ENCODE assay signal across 13 cellular contexts in the genomic region with DNA sequence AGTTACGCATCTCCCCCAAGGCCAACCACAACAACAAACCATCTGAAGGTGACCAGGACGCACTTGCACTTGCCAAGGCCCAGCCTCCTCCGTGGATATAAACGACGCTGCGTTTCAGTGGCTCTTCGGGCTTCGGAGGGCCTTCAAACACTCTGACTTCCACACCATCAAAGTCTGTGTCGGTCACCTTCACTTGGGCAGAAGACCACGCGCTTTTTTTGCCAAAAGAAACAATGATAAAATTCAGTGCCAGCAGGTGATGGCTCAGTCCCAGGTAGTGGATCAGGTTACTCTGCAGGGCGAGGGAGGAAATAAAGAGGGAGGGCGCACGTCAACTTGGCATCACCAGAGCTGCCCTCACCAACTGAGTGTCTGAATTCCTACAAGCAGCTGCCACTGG.
A peak's percentile ranks its signal among the peaks of the same experiment; 100 is the strongest.
DNase-seq lines count a peak whose midpoint lies in the region; TF ChIP-seq lines count a peak whose summit lies in the region.
"Had no signal": no experiment of that assay in that cellular context is flagged by ENCODE, and none has a peak within 500 bp of the region (broad histone marks: within the 10 kb centered on the region; RNA-seq: fewer than 3 reads in every experiment).

No MANE protein-coding gene starts in this region.

- no CpG with 5 or more reads among the region's 14 CpGs for WGBS in trophoblast cell (ENCODE audit: extremely low coverage, insufficient coverage, insufficient read length)
- no CpG with 5 or more reads among the region's 14 CpGs for WGBS in H9 (ENCODE audit: extremely low coverage, insufficient read length, low lambda C conversion rate)

- no peak overlapping the region for H4K12ac ChIP-seq in trophoblast cell (ENCODE audit: low read depth, low read length)

- no peaks in the 10 kb centered on the region for H3K27me3 ChIP-seq in trophoblast cell (ENCODE audit: insufficient read depth, low read length)
- no peaks in the 10 kb centered on the region for H3K27me3 ChIP-seq in H9 (ENCODE audit: insufficient read depth, low read length)
- H3K27me3 ChIP-seq: BLaER1 had no signal

- H3K18ac ChIP-seq in trophoblast cell (ENCODE audit: low read length) = no peak overlapping the region
- H3K18ac ChIP-seq in H9 (ENCODE audit: insufficient read length, low read depth, low read length) = no peak overlapping the region

- no peaks in the 10 kb centered on the region for H3K9me3 Mint-ChIP-seq in mesothelial cell of epicardium
- H3K9me3 Mint-ChIP-seq in H9 = no peaks in the 10 kb centered on the region; a peak in 1 of 5 replicates
- H3K9me3 Mint-ChIP-seq: activated naive CD4-positive, alpha-beta T cell treated with anti-CD3 and anti-CD28 coated beads, Interleukin-2, amount 50 U/mL, for 72 hours; natural killer cell; stimulated activated naive CD8-positive, alpha-beta T cell treated with anti-CD3 and anti-CD28 coated beads, Interleukin-15, amount 100 ng/mL, for 72 hours had no signal

- H3K14ac ChIP-seq in trophoblast cell (ENCODE audit: low read length) (no peak overlapping the region), H9 (ENCODE audit: insufficient read depth, low read length) (no peak overlapping the region)

- no peaks in the 10 kb centered on the region for H3K36me3 Mint-ChIP-seq in mesothelial cell of epicardium
- H3K36me3 Mint-ChIP-seq in H9 (ENCODE audit: insufficient read depth in 1 of 3, low read depth in 3 of 3) = peaks cover 0 to 1% (median 0%) of the 10 kb centered on the region in 3 experiments; a peak in 1 of 7 replicates
- H3K36me3 Mint-ChIP-seq: activated naive CD4-positive, alpha-beta T cell treated with anti-CD3 and anti-CD28 coated beads, Interleukin-2, amount 50 U/mL, for 72 hours; natural killer cell had no signal

- TF ChIP-seq CTCF in mesothelial cell of epicardium (IDR thresholded peaks at IDR 0.05; ENCODE audit: unreplicated experiment) = no peak
- no peak for TF ChIP-seq CTCF in H9 (conservative IDR thresholded peaks at IDR 0.05)

- no peak overlapping the region for H3K27ac ChIP-seq in trophoblast cell (ENCODE audit: low read depth, low read length)
- H3K27ac ChIP-seq in H9 (ENCODE audit: insufficient read length, low read depth, low read length) = no peak overlapping the region
- H3K27ac ChIP-seq: BLaER1 had no signal

- no peak overlapping the region for H4K5ac ChIP-seq in H9 (ENCODE audit: insufficient read length, low read depth, low read length)

- H3K36me3 ChIP-seq in trophoblast cell (ENCODE audit: control insufficient read depth in 1 of 2, insufficient read depth in 2 of 2, low read length in 2 of 2) = no peaks in the 10 kb centered on the region
- H3K36me3 ChIP-seq: BLaER1 had no signal

- no peak overlapping the region for H3K23ac ChIP-seq in trophoblast cell (ENCODE audit: low read length)
- no peak overlapping the region for H3K23ac ChIP-seq in H9 (ENCODE audit: insufficient read length, low read depth, low read length)

- no peak overlapping the region for H3K4me3 Mint-ChIP-seq in mesothelial cell of epicardium
- H3K4me3 Mint-ChIP-seq in H9 = no peak overlapping the region
- H3K4me3 Mint-ChIP-seq: natural killer cell; stimulated activated naive CD8-positive, alpha-beta T cell treated with anti-CD3 and anti-CD28 coated beads, Interleukin-15, amount 100 ng/mL, for 72 hours had no signal

- H3K79me2 ChIP-seq in trophoblast cell (ENCODE audit: control insufficient read depth, insufficient read depth, low read length, poor library complexity) = no peaks in the 10 kb centered on the region
- no peaks in the 10 kb centered on the region for H3K79me2 ChIP-seq in H9 (ENCODE audit: insufficient read depth, low read length)

- H4K8ac ChIP-seq in trophoblast cell (ENCODE audit: low read depth, low read length) (no peak overlapping the region), H9 (replicated peaks; ENCODE audit: insufficient read length, low read depth, low read length) (no peak overlapping the region)

- no peak overlapping the region for H3K4me2 ChIP-seq in trophoblast cell (ENCODE audit: low read length)
- no peak overlapping the region for H3K4me2 ChIP-seq in H9 (ENCODE audit: insufficient read depth, insufficient read length, low read length)
- H3K4me2 ChIP-seq: BLaER1 had no signal

- H2BK5ac ChIP-seq in trophoblast cell (ENCODE audit: low read depth, low read length, poor library complexity) = no peak overlapping the region
- H2BK5ac ChIP-seq in H9 (ENCODE audit: insufficient read length, low read length) = no peak overlapping the region

- H2AFZ ChIP-seq in trophoblast cell (ENCODE audit: insufficient read depth, low read length, poor library complexity) = no peak overlapping the region
- H2AFZ ChIP-seq in H9 (ENCODE audit: low read length) = no peak overlapping the region

- H3T11ph ChIP-seq in H9 (ENCODE audit: low read length) = no peak overlapping the region

- H3K4me1 ChIP-seq in trophoblast cell (ENCODE audit: control insufficient read depth in 1 of 2, insufficient read depth in 2 of 2, low read length in 2 of 2) = no peaks in the 10 kb centered on the region
- H3K4me1 ChIP-seq in H9 (ENCODE audit: insufficient read depth, low read length) = no peaks in the 10 kb centered on the region; the same call in 1 of the 2 replicates

- no peak overlapping the region for H3K56ac ChIP-seq in H9 (ENCODE audit: insufficient read length, low read depth, low read length)

- H3K4ac ChIP-seq in trophoblast cell (ENCODE audit: low read depth, low read length) (no peak overlapping the region), H9 (ENCODE audit: low read depth, low read length) (no peak overlapping the region)

- H4K20me1 ChIP-seq in H9 (ENCODE audit: control insufficient read depth, insufficient read depth, insufficient read length) = no peaks in the 10 kb centered on the region
- H4K20me1 ChIP-seq: BLaER1 had no signal

- H3K9ac ChIP-seq in trophoblast cell (ENCODE audit: low read length) (no peak overlapping the region), H9 (ENCODE audit: extremely low read depth, insufficient read length, low read length) (no peak overlapping the region)
- H3K9ac ChIP-seq: BLaER1 had no signal

- H3K27me3 Mint-ChIP-seq in mesothelial cell of epicardium (ENCODE audit: low read depth) (no peaks in the 10 kb centered on the region), H9 (ENCODE audit: low read depth) (no peaks in the 10 kb centered on the region; the same call in 1 of the 2 replicates)
- H3K27me3 Mint-ChIP-seq: stimulated activated naive CD8-positive, alpha-beta T cell treated with anti-CD3 and anti-CD28 coated beads, Interleukin-15, amount 100 ng/mL, for 72 hours had no signal

- H3K79me1 ChIP-seq in trophoblast cell (ENCODE audit: low read length) = no peaks in the 10 kb centered on the region
- H3K79me1 ChIP-seq in H9 (ENCODE audit: insufficient read depth, low read depth, low read length, poor library complexity, severe bottlenecking) = no peaks in the 10 kb centered on the region

- no peak overlapping the region for H2BK15ac ChIP-seq in H9 (ENCODE audit: low read depth, low read length)

- no peak overlapping the region for H4K91ac ChIP-seq in trophoblast cell (ENCODE audit: low read depth, low read length)
- H4K91ac ChIP-seq in H9 (ENCODE audit: insufficient read length, low read depth, low read length) = no peak overlapping the region

- DNase-seq in Daoy (ENCODE audit: low read depth) = peak; percentile 55
- peak; percentile 98 for DNase-seq in NCI-H2029 treated with DMSO at 0.1 percent for 48 hours (lab: John Stamatoyannopoulos, UW)
- peak; percentile 73 for DNase-seq in SHP77 treated with DMSO at 0.1 percent for 48 hours (lab: John Stamatoyannopoulos, UW)
- no peak for DNase-seq in mesothelial cell of epicardium (ENCODE audit: low spot score in 2 of 2, unreplicated experiment in 2 of 2)
- no peak for DNase-seq in NCI-H1930 (lab: John Stamatoyannopoulos, UW)
- DNase-seq in central memory CD4-positive, alpha-beta T cell = no peak
- DNase-seq in trophoblast cell = no peak
- DNase-seq in H9 = no peak
- DNase-seq: natural killer cell; NK-92 treated with Interleukin-12 subunit alpha and Interleukin-12 subunit beta, amount 100 ng/mL, for 24 hours; stimulated activated naive CD8-positive, alpha-beta T cell treated with anti-CD3 and anti-CD28 coated beads, Interleukin-15, amount 100 ng/mL, for 72 hours had no signal

- no peak overlapping the region for H3K4me3 ChIP-seq in trophoblast cell (ENCODE audit: low read depth, low read length)
- H3K4me3 ChIP-seq: BLaER1 had no signal

- H3K23me2 ChIP-seq in H9 (ENCODE audit: insufficient read length, low read depth, low read length, poor library complexity, severe bottlenecking) = no peaks in the 10 kb centered on the region

- H3K27ac Mint-ChIP-seq in mesothelial cell of epicardium (peak overlapping the region; percentile 94), H9 (0 out of 7 replicates have a peak overlapping the region, but pooled peaks of 1 of the 3 experiments have one; percentile 25)
- H3K27ac Mint-ChIP-seq: activated naive CD4-positive, alpha-beta T cell treated with anti-CD3 and anti-CD28 coated beads, Interleukin-2, amount 50 U/mL, for 72 hours; natural killer cell; stimulated activated naive CD8-positive, alpha-beta T cell treated with anti-CD3 and anti-CD28 coated beads, Interleukin-15, amount 100 ng/mL, for 72 hours had no signal

- H2AK5ac ChIP-seq in trophoblast cell (ENCODE audit: low read length) (no peak overlapping the region), H9 (ENCODE audit: insufficient read length, low read length) (no peak overlapping the region)

- H2BK120ac ChIP-seq in trophoblast cell (ENCODE audit: insufficient read depth, low read length, poor library complexity) (no peak overlapping the region), H9 (ENCODE audit: low read depth, low read length, poor library complexity, severe bottlenecking) (no peak overlapping the region)

- no peak overlapping the region for H2BK20ac ChIP-seq in H9 (ENCODE audit: low read depth, low read length, poor library complexity, severe bottlenecking)

- H3K4me1 Mint-ChIP-seq in mesothelial cell of epicardium (peaks cover 42% of the 10 kb centered on the region), H9 (peaks cover 6 to 7% of the 10 kb centered on the region in 2 experiments)
- H3K4me1 Mint-ChIP-seq: stimulated activated naive CD8-positive, alpha-beta T cell treated with anti-CD3 and anti-CD28 coated beads, Interleukin-15, amount 100 ng/mL, for 72 hours had no signal

- no peak overlapping the region for H2BK12ac ChIP-seq in trophoblast cell (ENCODE audit: low read length)
- no peak overlapping the region for H2BK12ac ChIP-seq in H9 (ENCODE audit: insufficient read length, low read depth, low read length)

- H3K9me3 ChIP-seq in trophoblast cell (ENCODE audit: insufficient read depth, low read depth, low read length) (no peaks in the 10 kb centered on the region), H9 (ENCODE audit: control insufficient read depth, low read depth, low read length) (no peaks in the 10 kb centered on the region)
- H3K9me3 ChIP-seq: BLaER1 had no signal

Comparison
In these comparisons a context has a peak if more than half of its experiments do, and no peak if none do; other contexts are left out.
1. DNase-seq: peak in Daoy (single experiment), NCI-H2029 treated with DMSO at 0.1 percent for 48 hours (single experiment) and SHP77 treated with DMSO at 0.1 percent for 48 hours (single experiment); none in mesothelial cell of epicardium (0 of 2), NCI-H1930 (0 of 2), central memory CD4-positive, alpha-beta T cell (single experiment), trophoblast cell (0 of 2) and H9 (single experiment).